8 cellular contexts compared by ENCODE assay signal in the genomic region with DNA sequence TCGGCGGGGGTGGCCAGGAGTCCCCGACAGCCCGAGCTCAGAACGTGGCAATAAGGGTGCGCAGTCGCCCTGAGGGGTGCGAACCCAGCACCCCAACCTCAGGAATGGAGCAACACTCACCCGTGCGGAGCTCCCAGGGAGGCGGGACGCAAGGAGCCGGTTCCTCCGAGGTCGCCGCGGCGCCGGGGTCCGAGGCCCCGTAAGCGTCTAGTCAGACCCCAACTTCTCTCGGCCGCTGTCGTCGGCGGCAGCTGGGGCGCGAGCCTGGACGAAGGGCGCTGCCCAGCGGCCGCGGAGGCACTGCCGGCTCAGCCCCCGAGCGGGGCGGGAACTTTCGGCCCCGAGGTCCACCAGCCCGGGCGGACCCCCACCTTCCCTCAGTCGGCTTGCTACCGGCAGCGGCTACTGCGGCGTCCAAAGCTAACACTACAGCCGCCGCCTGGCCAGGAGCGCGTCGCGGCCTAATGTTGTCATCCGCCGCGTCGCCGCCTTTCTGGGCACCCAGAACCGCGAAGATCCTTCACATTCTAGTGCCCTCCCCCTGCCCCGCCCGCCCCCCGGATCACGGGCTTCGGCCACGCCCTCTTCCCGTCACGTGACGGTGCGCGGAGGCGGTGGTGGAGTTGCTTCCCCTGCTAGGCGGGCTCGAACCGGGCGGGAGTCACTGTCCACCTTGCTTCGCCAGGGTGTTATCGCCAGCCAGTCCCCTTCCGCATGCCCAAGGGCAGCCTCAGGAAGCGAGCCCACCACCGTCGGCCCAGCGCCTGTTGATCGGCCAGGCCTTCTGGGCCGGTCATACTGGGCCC. TPM values are rescaled to one million over a fixed set of nuclear protein-coding genes. Genes with fewer than 3 reads are reported as not detected.
DNase-seq lines count a peak whose midpoint lies in the region; ATAC-seq, FAIRE-seq and TF ChIP-seq lines count a peak whose summit lies in the region.

A gene with protein sequence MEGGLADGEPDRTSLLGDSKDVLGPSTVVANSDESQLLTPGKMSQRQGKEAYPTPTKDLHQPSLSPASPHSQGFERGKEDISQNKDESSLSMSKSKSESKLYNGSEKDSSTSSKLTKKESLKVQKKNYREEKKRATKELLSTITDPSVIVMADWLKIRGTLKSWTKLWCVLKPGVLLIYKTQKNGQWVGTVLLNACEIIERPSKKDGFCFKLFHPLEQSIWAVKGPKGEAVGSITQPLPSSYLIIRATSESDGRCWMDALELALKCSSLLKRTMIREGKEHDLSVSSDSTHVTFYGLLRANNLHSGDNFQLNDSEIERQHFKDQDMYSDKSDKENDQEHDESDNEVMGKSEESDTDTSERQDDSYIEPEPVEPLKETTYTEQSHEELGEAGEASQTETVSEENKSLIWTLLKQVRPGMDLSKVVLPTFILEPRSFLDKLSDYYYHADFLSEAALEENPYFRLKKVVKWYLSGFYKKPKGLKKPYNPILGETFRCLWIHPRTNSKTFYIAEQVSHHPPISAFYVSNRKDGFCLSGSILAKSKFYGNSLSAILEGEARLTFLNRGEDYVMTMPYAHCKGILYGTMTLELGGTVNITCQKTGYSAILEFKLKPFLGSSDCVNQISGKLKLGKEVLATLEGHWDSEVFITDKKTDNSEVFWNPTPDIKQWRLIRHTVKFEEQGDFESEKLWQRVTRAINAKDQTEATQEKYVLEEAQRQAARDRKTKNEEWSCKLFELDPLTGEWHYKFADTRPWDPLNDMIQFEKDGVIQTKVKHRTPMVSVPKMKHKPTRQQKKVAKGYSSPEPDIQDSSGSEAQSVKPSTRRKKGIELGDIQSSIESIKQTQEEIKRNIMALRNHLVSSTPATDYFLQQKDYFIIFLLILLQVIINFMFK (minus strand): TSS at position 495 of the 806 bp plus-strand sequence. CDS start 72,220 bp downstream, outside the sequence.

- peak within 1 kb of the TSS; percentile 71 for H2BK12ac ChIP-seq in H1 (ENCODE audit: low read depth, low read length)

- H3K18ac ChIP-seq in H1 (ENCODE audit: extremely low read depth, low read length) (peak within 1 kb of the TSS; percentile 93; the same call in 1 of the 2 replicates), mesendoderm (ENCODE audit: low read length) (peak within 1 kb of the TSS; percentile 85)

- H3K4me3 ChIP-seq in Caco-2 (ENCODE audit: low read depth, low read length), result peak within 1 kb of the TSS; percentile 70
- peak within 1 kb of the TSS; percentile 81 to 93 (median 90) for H3K4me3 ChIP-seq in H1 (ENCODE audit: extremely low read depth in 1 of 4, insufficient read depth in 2 of 4, low read depth in 3 of 4, low read length in 4 of 4)
- H3K4me3 ChIP-seq in mesendoderm (ENCODE audit: low read length), result peak within 1 kb of the TSS; percentile 87

- H3K79me1 ChIP-seq in H1 (ENCODE audit: low read depth, low read length) (no peaks in the 10 kb centered on the region), mesendoderm (ENCODE audit: low read length) (peaks cover 5% of the 10 kb centered on the region)

- H3K4me2 ChIP-seq in H1 (ENCODE audit: insufficient read depth in 1 of 2, low read depth in 2 of 2, low read length in 2 of 2), result peak within 1 kb of the TSS; percentile 78 to 98
- H3K4me2 ChIP-seq in mesendoderm (ENCODE audit: low read length), result peak within 1 kb of the TSS; percentile 81

- H2BK20ac ChIP-seq in H1 (ENCODE audit: low read length), result no peak within 1 kb of the TSS

- peak within 1 kb of the TSS; percentile 82 for H4K91ac ChIP-seq in H1 (replicated peaks; ENCODE audit: insufficient read length, low read length)

- ATAC-seq in GM21367 (IDR thresholded peaks at IDR 0.05; ENCODE audit: unreplicated experiment), result peak; percentile 69

- H3K56ac ChIP-seq in H1 (replicated peaks; ENCODE audit: insufficient read length, low read depth, low read length) (peak within 1 kb of the TSS; percentile 92), mesendoderm (ENCODE audit: low read length) (peak within 1 kb of the TSS; percentile 95)

- peak within 1 kb of the TSS; percentile 89 for H2BK5ac ChIP-seq in H1 (ENCODE audit: low read depth, low read length)
- H2BK5ac ChIP-seq in mesendoderm (ENCODE audit: low read length), result peak within 1 kb of the TSS; percentile 6

- no peaks in the 10 kb centered on the region for H3K9me3 Mint-ChIP-seq in Caco-2 (ENCODE audit: unreplicated experiment)

- H3K4me1 ChIP-seq in Caco-2 (0 out of 2 replicates have a peak, but pooled peaks cover 4% of the 10 kb centered on the region), H1 (replicated peaks in 1 of 4; ENCODE audit: control insufficient read depth in 3 of 4, insufficient read depth in 4 of 4, low read length in 3 of 4) (peaks cover 0 to 2% (median 0%) of the 10 kb centered on the region in 4 experiments; a peak in 1 of 7 replicates), mesendoderm (ENCODE audit: control insufficient read depth, low read depth, low read length) (peaks cover 2% of the 10 kb centered on the region)

- POLR2A ChIA-PET in Caco-2 (lab: Charles Lee) (interaction anchor here (0.7 to 1.3 kb wide), 3 partner anchors 14 to 1048 kb away, joined by 3 to 4 read pairs (median 3); a partner anchor contains a TSS), H1 (lab: Charles Lee; ENCODE audit: partially characterized antibody) (interaction anchor here (0.6 to 2.0 kb wide), 13 partner anchors 9 to 1167 kb away, joined by 3 to 15 read pairs (median 4); a partner anchor contains a TSS)

- H3K27ac ChIP-seq in H1 (ENCODE audit: low read depth, low read length), result peak within 1 kb of the TSS; percentile 91
- H3K27ac ChIP-seq in mesendoderm (ENCODE audit: low read depth, low read length), result peak within 1 kb of the TSS; percentile 77

- H3K79me2 ChIP-seq in H1 (ENCODE audit: control insufficient read depth in 1 of 2, insufficient read depth in 2 of 2, low read length in 2 of 2), result peaks cover 0 to 42% of the 10 kb centered on the region in 2 experiments; a peak in 2 of 4 replicates
- peaks cover 14% of the 10 kb centered on the region for H3K79me2 ChIP-seq in mesendoderm (ENCODE audit: control insufficient read depth, insufficient read depth, low read length)

- TF ChIP-seq CTCF in Caco-2 (IDR thresholded peaks at IDR 0.05; ENCODE audit: insufficient read depth in 1 of 2, low read depth in 1 of 2, low read length in 1 of 2, severe bottlenecking in 1 of 2, unreplicated experiment in 1 of 2) (peak in 1 of 2 experiments; percentile 10), H1 (IDR thresholded peaks at IDR 0.05; ENCODE audit: control extremely low read depth in 1 of 3, insufficient read depth in 1 of 3, low read depth in 1 of 3, low read length in 3 of 3) (peak; percentile 10 to 31 (median 18); a peak in 3 of 4 replicates)

- H3K4me3 Mint-ChIP-seq in Caco-2 (ENCODE audit: unreplicated experiment), result peak within 1 kb of the TSS; percentile 94

- H3K9ac ChIP-seq in H1 (replicated peaks in 1 of 4; ENCODE audit: extremely low read depth in 1 of 4, low read depth in 3 of 4, low read length in 3 of 4) (peak within 1 kb of the TSS; percentile 74 to 93 (median 86)), mesendoderm (ENCODE audit: low read length) (peak within 1 kb of the TSS; percentile 92)

- no TSS peak for BruUV-seq in Caco-2 (replicated peaks; lab: Mats Ljungman, UMichigan)

- H3K9me3 ChIP-seq in Caco-2 (no peaks in the 10 kb centered on the region), H1 (ENCODE audit: insufficient read depth in 2 of 2, low read depth in 1 of 2, low read length in 1 of 2) (no peaks in the 10 kb centered on the region)

- TF ChIP-seq EP300 in H1 (IDR thresholded peaks at IDR 0.05; ENCODE audit: borderline replicate concordance in 1 of 2, low read depth in 2 of 2, low read length in 2 of 2), result no peak

- peaks cover 11% of the 10 kb centered on the region for H3K36me3 Mint-ChIP-seq in Caco-2 (ENCODE audit: insufficient read depth, unreplicated experiment)

- H2AK5ac ChIP-seq in H1 (ENCODE audit: low read depth, low read length) (no peak within 1 kb of the TSS), mesendoderm (ENCODE audit: low read length) (no peak within 1 kb of the TSS)

- no peak within 1 kb of the TSS for H3K23ac ChIP-seq in H1 (ENCODE audit: insufficient read length)
- peak within 1 kb of the TSS; percentile 48 for H3K23ac ChIP-seq in mesendoderm (ENCODE audit: low read length)

- DNase-seq in Caco-2 (peak; percentile 95), HTR-8/SVneo (ENCODE audit: insufficient read length, low spot score) (peak; percentile 90), NOMO-1 treated with DMSO at 0.1 percent for 48 hours (lab: John Stamatoyannopoulos, UW; ENCODE audit: unreplicated experiment) (peak; percentile 93), H1 (ENCODE audit: low read depth in 1 of 2, low spot score in 2 of 2) (peak; percentile 75 to 97), mesendoderm (peak; percentile 98)
- peak; percentile 94 to 96 (median 95) for DNase-seq in activated CD8-positive, alpha-beta memory T cell treated with anti-CD3 and anti-CD28 coated beads for 48 hours (ENCODE audit: low read depth in 2 of 3, low spot score in 2 of 3)
- DNase-seq in stimulated activated CD8-positive, alpha-beta memory T cell treated with anti-CD3 and anti-CD28 coated beads, Interleukin-15, amount 100 ng/mL, for 1 hour (ENCODE audit: low read depth), result peak; percentile 96

- CTCF ChIA-PET in Caco-2 (lab: Charles Lee), result interaction anchor here (0.6 to 1.1 kb wide), 3 partner anchors 15 to 156 kb away, joined by 3 read pairs; no protein-coding TSS in a partner anchor
- CTCF ChIA-PET in H1 (lab: Charles Lee; ENCODE audit: partially characterized antibody), result interaction anchor here (2.0 kb wide), 1 partner anchor 86 kb away, joined by 4 read pairs; no protein-coding TSS in a partner anchor

- peak; percentile 32 to 43; a peak in 3 of 4 replicates for TF ChIP-seq RAD21 in H1 (IDR thresholded peaks at IDR 0.05 in 1 of 2, conservative IDR thresholded peaks at IDR 0.05 in 1 of 2; ENCODE audit: low read depth in 2 of 2, low read length in 2 of 2)

- peak; percentile 90 to 96 for TF ChIP-seq POLR2A in H1 (IDR thresholded peaks at IDR 0.05; ENCODE audit: control extremely low read depth in 1 of 2, low read depth in 2 of 2, low read length in 2 of 2)

- H3K4me1 Mint-ChIP-seq in Caco-2 (ENCODE audit: low read depth, unreplicated experiment), result no peaks in the 10 kb centered on the region

- no peaks in the 10 kb centered on the region for H4K20me1 ChIP-seq in H1 (replicated peaks in 1 of 2; ENCODE audit: control insufficient read depth in 1 of 2, insufficient read depth in 2 of 2, low read length in 2 of 2)

- H3K27ac Mint-ChIP-seq in Caco-2 (ENCODE audit: unreplicated experiment), result peak within 1 kb of the TSS; percentile 71

- H2AFZ ChIP-seq in H1 (ENCODE audit: low read length), result peak within 1 kb of the TSS; percentile 77

- FAIRE-seq in HTR-8/SVneo (lab: Jason Lieb, UNC) (peak; percentile 92), H1 (lab: Jason Lieb, UNC) (no peak)

- peak within 1 kb of the TSS; percentile 91 for H3K14ac ChIP-seq in H1 (ENCODE audit: insufficient read length)

- H3K27me3 Mint-ChIP-seq in Caco-2 (ENCODE audit: insufficient read depth, unreplicated experiment), result no peaks in the 10 kb centered on the region

- H3K36me3 ChIP-seq in Caco-2 (ENCODE audit: control insufficient read depth, insufficient read depth, low read length) (no peaks in the 10 kb centered on the region; the same call in 1 of the 2 replicates), H1 (ENCODE audit: control insufficient read depth in 2 of 4, insufficient read depth in 4 of 4, low read length in 3 of 4) (no peaks in the 10 kb centered on the region), mesendoderm (ENCODE audit: control insufficient read depth, insufficient read depth, low read length) (no peaks in the 10 kb centered on the region)

- H4K8ac ChIP-seq in H1 (ENCODE audit: extremely low read depth, insufficient read depth, low read length) (peak within 1 kb of the TSS; percentile 96), mesendoderm (ENCODE audit: low read depth, low read length) (no peak within 1 kb of the TSS)

- peaks cover 4% of the 10 kb centered on the region; the same call in 1 of the 2 replicates for H3K23me2 ChIP-seq in H1 (ENCODE audit: low read depth, low read length)

- H3K4ac ChIP-seq in H1 (replicated peaks; ENCODE audit: insufficient read length, low read depth, low read length) (peak within 1 kb of the TSS; percentile 57), mesendoderm (ENCODE audit: low read depth, low read length) (peak within 1 kb of the TSS; percentile 38)

- 1% methylated on average over 62 of the region's 85 CpGs; no CpG with 5 or more reads in 1 of the 2 experiments for WGBS in H1 (ENCODE audit: extremely low coverage in 1 of 2, insufficient coverage in 1 of 2, insufficient read length in 1 of 2, insufficient replicate concordance in 2 of 2, low coverage in 1 of 2, low lambda C conversion rate in 2 of 2, missing lambda C conversion rate in 1 of 2), 2 experiments
- no CpG with 5 or more reads among the region's 85 CpGs for WGBS in mesendoderm (ENCODE audit: extremely low coverage, insufficient coverage, low lambda C conversion rate)

- no peak within 1 kb of the TSS for H2BK120ac ChIP-seq in H1 (replicated peaks; ENCODE audit: low read depth, low read length)
- H2BK120ac ChIP-seq in mesendoderm (ENCODE audit: low read depth, low read length), result no peak within 1 kb of the TSS

- intact Hi-C loops in Caco-2 (cut with micrococcal nuclease; ENCODE audit: unreplicated experiment), result loop anchor here (1.0 to 10.0 kb wide), 4 partner anchors 44 to 1048 kb away; a partner anchor contains a TSS

- H3K27me3 ChIP-seq in Caco-2 (replicated peaks; ENCODE audit: control insufficient read depth, insufficient read depth, low read length), result no peaks in the 10 kb centered on the region
- no peaks in the 10 kb centered on the region for H3K27me3 ChIP-seq in H1 (replicated peaks in 1 of 4; ENCODE audit: control insufficient read depth in 3 of 4, extremely low read depth in 1 of 4, insufficient read depth in 3 of 4, low read length in 3 of 4)
- no peaks in the 10 kb centered on the region for H3K27me3 ChIP-seq in mesendoderm (ENCODE audit: insufficient read depth, low read length, poor library complexity)

- H4K5ac ChIP-seq in H1 (ENCODE audit: insufficient read length, low read depth, low read length), result peak within 1 kb of the TSS; percentile 99
- no peak within 1 kb of the TSS for H4K5ac ChIP-seq in mesendoderm (ENCODE audit: low read length)

- H2BK15ac ChIP-seq in H1 (ENCODE audit: low read length), result peak within 1 kb of the TSS; percentile 77; the same call in 1 of the 2 replicates
- H2BK15ac ChIP-seq in mesendoderm (replicated peaks; ENCODE audit: low read depth), result no peak within 1 kb of the TSS

RNA-seq across cellular contexts. Expression of the gene that starts here (rescaled TPM):
- 49.3 and 50.0 TPM in 2 replicates for total RNA-seq in Caco-2 (2022)
- total RNA-seq in H1 (2021; fragmentation: NEBNext Ultra II Directional; extraction: Animal tissue kit (Norgen Biotek cat#: 25700)), result 78.7 and 81.1 TPM in 2 replicates
- polyA plus RNA-seq in H1 (2011; rRNA removed), result 10.9 and 28.9 TPM in 2 replicates
- 16.0 TPM for polyA plus RNA-seq in H1 (2011; cell fraction: cytosol; rRNA removed)
- polyA plus RNA-seq in H1 (2011; cell fraction: nucleus; rRNA removed), result 52.2 TPM
- 14.0 to 31.1 TPM (median 22.4 TPM) in 4 replicates for polyA plus RNA-seq in H1 (2012, experiment 1 of 2)
- 1.7 TPM for polyA plus RNA-seq in H1 (2012, experiment 2 of 2)
- polyA plus RNA-seq in H1 (2013, experiment 1 of 2), result 44.3 TPM
- 45.2 TPM for polyA plus RNA-seq in H1 (2013, experiment 2 of 2)
- polyA minus RNA-seq in H1 (2011; rRNA and poly(A)+ RNA removed), result 75.0 and 106 TPM in 2 replicates
- polyA minus RNA-seq in H1 (2011; cell fraction: cytosol; rRNA and poly(A)+ RNA removed), result 63.6 TPM
- polyA minus RNA-seq in H1 (2011; cell fraction: nucleus; rRNA and poly(A)+ RNA removed), result 128 TPM
- polyA plus RNA-seq in mesendoderm (2013, experiment 1 of 2), result 38.7 TPM
- 37.7 TPM for polyA plus RNA-seq in mesendoderm (2013, experiment 2 of 2)

Comparison
In these comparisons a context has a peak if more than half of its experiments do, and no peak if none do; other contexts are left out.
1. Peak in every context shown above with its lines: DNase-seq, ATAC-seq, H3K4me3 ChIP-seq and H3K27ac ChIP-seq.